ENCODE assay signal across 6 cellular contexts in the genomic region with DNA sequence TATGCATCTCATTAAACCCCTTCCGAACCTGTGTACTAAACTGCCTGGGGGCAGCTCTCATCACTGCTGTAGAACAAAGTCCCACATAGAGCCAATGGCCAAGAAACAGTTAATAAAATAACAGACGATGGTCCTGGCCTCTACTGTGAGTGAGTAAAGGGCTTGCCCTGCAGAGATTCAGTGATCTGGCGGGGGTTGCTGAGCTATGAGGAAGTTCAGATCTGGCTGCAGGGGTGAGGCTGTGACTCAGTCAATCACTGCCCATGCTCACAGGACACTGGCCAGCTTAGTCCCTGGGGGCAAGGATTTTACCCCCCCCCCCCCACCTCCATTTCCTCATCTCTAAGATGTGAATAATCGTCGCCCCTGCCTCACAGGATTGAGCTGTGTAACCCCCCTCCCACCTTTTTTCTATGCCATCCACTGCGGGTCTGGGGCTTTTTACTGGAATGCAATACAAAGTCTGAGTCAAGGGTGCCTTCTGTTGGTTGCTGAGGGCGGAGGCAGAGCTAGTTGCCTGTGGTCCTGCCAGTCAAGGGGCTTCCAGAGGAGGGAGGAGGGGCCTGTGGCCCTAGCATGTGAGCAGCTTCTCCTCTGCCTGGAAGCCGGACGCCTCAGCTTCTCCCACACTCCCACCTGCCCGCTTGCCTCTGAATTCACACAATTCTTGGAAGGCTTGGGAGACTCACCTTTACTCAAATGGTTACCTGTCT. TPM values are rescaled to one million over a fixed set of nuclear protein-coding genes. Genes with fewer than 3 reads are reported as not detected.
A peak's percentile ranks its signal among the peaks of the same experiment; 100 is the strongest.
DNase-seq lines count a peak whose midpoint lies in the region; ATAC-seq, FAIRE-seq and TF ChIP-seq lines count a peak whose summit lies in the region.
"Not testable (repeated sequence)": the region's sequence is repeated elsewhere in the genome, so short reads cannot be mapped to it uniquely, and the experiment has no call there.

No MANE protein-coding gene starts in this region.

- H3K36me3 ChIP-seq in HCT116 (ENCODE audit: control insufficient read depth in 1 of 2, insufficient read depth in 2 of 2, low read length in 2 of 2); HepG2 (replicated peaks in 1 of 2; ENCODE audit: control insufficient read depth in 1 of 2, insufficient read depth in 2 of 2, low read length in 2 of 2): not testable (repeated sequence)

- TF ChIP-seq POLR2A in HCT116 (IDR thresholded peaks at IDR 0.05; ENCODE audit: borderline replicate concordance, extremely low read depth, insufficient read depth, insufficient read length); HepG2 (IDR thresholded peaks at IDR 0.05; ENCODE audit: insufficient read depth in 1 of 2, low read depth in 2 of 2, low read length in 2 of 2): not testable (repeated sequence)

- H3K4me1 ChIP-seq in HCT116 (ENCODE audit: control insufficient read depth in 1 of 2, insufficient read depth in 2 of 2, low read length in 2 of 2); HepG2 (ENCODE audit: insufficient read depth, low read length): not testable (repeated sequence)

- not testable (repeated sequence) for H3K27ac ChIP-seq in HCT116 (ENCODE audit: low read depth, low read length); HepG2 (ENCODE audit: extremely low read length, insufficient read depth, low read length)

- not testable (repeated sequence) for H2AFZ ChIP-seq in HCT116 (ENCODE audit: low read depth, low read length, poor library complexity, severe bottlenecking); HepG2 (ENCODE audit: low read length)

- ATAC-seq in HCT116 (peak; percentile 66), WTC11 (peak; percentile 80), HepG2 (peak; percentile 66), natural killer cell (peak in 2 of 3 donors; percentile 22 to 48)
- peak; percentile 50 for ATAC-seq in activated naive CD8-positive, alpha-beta T cell treated with anti-CD3 and anti-CD28 coated beads, Interleukin-2, amount 50 U/mL, for 24 hours
- peak; percentile 49 for ATAC-seq in stimulated activated naive CD8-positive, alpha-beta T cell treated with anti-CD3 and anti-CD28 coated beads, Interleukin-15, amount 100 ng/mL, for 72 hours

- TF ChIP-seq CTCF in HCT116 (IDR thresholded peaks at IDR 0.05 in 2 of 3, conservative IDR thresholded peaks at IDR 0.05 in 1 of 3; ENCODE audit: borderline replicate concordance in 1 of 3, insufficient read depth in 1 of 3, low read depth in 2 of 3, low read length in 2 of 3); WTC11 (IDR thresholded peaks at IDR 0.05); HepG2 (CRISPR knock-in tag; IDR thresholded peaks at IDR 0.05); natural killer cell (IDR thresholded peaks at IDR 0.05): not testable (repeated sequence)

- H4K20me1 ChIP-seq in HCT116 (ENCODE audit: insufficient read depth); HepG2 (ENCODE audit: insufficient read depth, low read length): not testable (repeated sequence)

- not testable (repeated sequence) for DNase-seq in HCT116 (ENCODE audit: low read depth, low spot score); WTC11 (ENCODE audit: low spot score); activated naive CD8-positive, alpha-beta T cell treated with anti-CD3 and anti-CD28 coated beads, Interleukin-2, amount 50 U/mL, for 24 hours; HepG2 (ENCODE audit: low spot score); natural killer cell; stimulated activated naive CD8-positive, alpha-beta T cell treated with anti-CD3 and anti-CD28 coated beads, Interleukin-15, amount 100 ng/mL, for 72 hours

- in situ Hi-C loops in HepG2 (cut with HindIII; ENCODE audit: extremely low pct_ligation_motif_present, low pct_unique_long_range_greater_than_20kb), result not testable (repeated sequence)

- POLR2A ChIA-PET in HCT116 (lab: Charles Lee); WTC11 (lab: Charles Lee); HepG2 (lab: Yijun Ruan, JAX): not testable (repeated sequence)

- intact Hi-C loops in HCT116 (cut with micrococcal nuclease); HepG2 (cut with micrococcal nuclease; ENCODE audit: unreplicated experiment); natural killer cell (cut with micrococcal nuclease): not testable (repeated sequence)

- H3K4me3 ChIP-seq in HCT116 (replicated peaks in 1 of 2; ENCODE audit: low read depth in 1 of 2, low read length in 2 of 2); HepG2 (replicated peaks in 1 of 3; ENCODE audit: insufficient read depth in 1 of 3, low read depth in 2 of 3, low read length in 3 of 3): not testable (repeated sequence)

- TF ChIP-seq EP300 in HepG2 (IDR thresholded peaks at IDR 0.05; ENCODE audit: low read depth in 2 of 2, low read length in 2 of 2); HepG2 (CRISPR knock-in tag; IDR thresholded peaks at IDR 0.05; ENCODE audit: borderline replicate concordance): not testable (repeated sequence)

- not testable (repeated sequence) for H3K36me3 Mint-ChIP-seq in WTC11; activated naive CD8-positive, alpha-beta T cell treated with anti-CD3 and anti-CD28 coated beads, Interleukin-2, amount 50 U/mL, for 24 hours (ENCODE audit: low read depth); natural killer cell

- not testable (repeated sequence) for H3K9ac ChIP-seq in HCT116 (ENCODE audit: low read length); HepG2 (ENCODE audit: insufficient read depth, low read depth, low read length)

- WGBS in HepG2 (ENCODE audit: low lambda C conversion rate), result no CpG with 5 or more reads among the region's 10 CpGs

- H3K4me2 ChIP-seq in HCT116 (ENCODE audit: low read length); HepG2 (ENCODE audit: low read depth, low read length): not testable (repeated sequence)

- H3K4me3 Mint-ChIP-seq in WTC11; activated naive CD8-positive, alpha-beta T cell treated with anti-CD3 and anti-CD28 coated beads, Interleukin-2, amount 50 U/mL, for 24 hours; natural killer cell; stimulated activated naive CD8-positive, alpha-beta T cell treated with anti-CD3 and anti-CD28 coated beads, Interleukin-15, amount 100 ng/mL, for 72 hours: not testable (repeated sequence)

- not testable (repeated sequence) for H3K9me3 Mint-ChIP-seq in WTC11; activated naive CD8-positive, alpha-beta T cell treated with anti-CD3 and anti-CD28 coated beads, Interleukin-2, amount 50 U/mL, for 24 hours; natural killer cell; stimulated activated naive CD8-positive, alpha-beta T cell treated with anti-CD3 and anti-CD28 coated beads, Interleukin-15, amount 100 ng/mL, for 72 hours

- H3K27me3 Mint-ChIP-seq in WTC11 (ENCODE audit: low read depth); activated naive CD8-positive, alpha-beta T cell treated with anti-CD3 and anti-CD28 coated beads, Interleukin-2, amount 50 U/mL, for 24 hours; natural killer cell (ENCODE audit: low read depth in 2 of 2); stimulated activated naive CD8-positive, alpha-beta T cell treated with anti-CD3 and anti-CD28 coated beads, Interleukin-15, amount 100 ng/mL, for 72 hours: not testable (repeated sequence)

- not testable (repeated sequence) for H3K27me3 ChIP-seq in HCT116 (ENCODE audit: insufficient read depth, low read length); HepG2 (ENCODE audit: control insufficient read depth in 1 of 2, insufficient read depth in 2 of 2, low read length in 2 of 2)

- H3K4me1 Mint-ChIP-seq in WTC11; activated naive CD8-positive, alpha-beta T cell treated with anti-CD3 and anti-CD28 coated beads, Interleukin-2, amount 50 U/mL, for 24 hours; natural killer cell; stimulated activated naive CD8-positive, alpha-beta T cell treated with anti-CD3 and anti-CD28 coated beads, Interleukin-15, amount 100 ng/mL, for 72 hours: not testable (repeated sequence)

- H3K27ac Mint-ChIP-seq in WTC11; activated naive CD8-positive, alpha-beta T cell treated with anti-CD3 and anti-CD28 coated beads, Interleukin-2, amount 50 U/mL, for 24 hours; natural killer cell; stimulated activated naive CD8-positive, alpha-beta T cell treated with anti-CD3 and anti-CD28 coated beads, Interleukin-15, amount 100 ng/mL, for 72 hours: not testable (repeated sequence)

- not testable (repeated sequence) for BruUV-seq in HCT116 (replicated peaks; lab: Mats Ljungman, UMichigan); HepG2 (replicated peaks; lab: Mats Ljungman, UMichigan)

- CTCF ChIA-PET in HCT116 (lab: Charles Lee); WTC11 (lab: Charles Lee); HepG2 (lab: Yijun Ruan, JAX; ENCODE audit: low intra/inter-chr PET ratio, low total read pairs): not testable (repeated sequence)

- RAD21 ChIA-PET in HCT116 (lab: Charles Lee; ENCODE audit: low non-redundant PET in 1 of 2, low total read pairs in 2 of 2, uncharacterized antibody in 2 of 2, unreplicated experiment in 2 of 2), result not testable (repeated sequence)

- not testable (repeated sequence) for H3K9me3 ChIP-seq in HCT116 (ENCODE audit: control insufficient read depth in 1 of 2, insufficient read depth in 1 of 2, low read depth in 1 of 2, low read length in 2 of 2); HepG2 (ENCODE audit: low read length)

- TF ChIP-seq RAD21 in HCT116 (IDR thresholded peaks at IDR 0.05; ENCODE audit: low read depth); HepG2 (CRISPR knock-in tag; IDR thresholded peaks at IDR 0.05): not testable (repeated sequence)

- FAIRE-seq in HepG2 (lab: Jason Lieb, UNC), result not testable (repeated sequence)

- H3K9me2 ChIP-seq in HCT116 (ENCODE audit: insufficient read depth), result not testable (repeated sequence)

- not testable (repeated sequence) for H3K79me2 ChIP-seq in HCT116 (ENCODE audit: insufficient read depth, low read length); HepG2 (ENCODE audit: insufficient read depth, low read length)

RNA-seq across cellular contexts. Expression of a gene that starts 8.1 kb away (rescaled TPM):
- 7.2 TPM for total RNA-seq in HCT116 (2021; ENCODE audit: unreplicated experiment)
- 15.6 and 20.7 TPM in 2 replicates for polyA plus RNA-seq in HCT116 (2012)
- 1.1 to 3.1 TPM (median 2.1 TPM) in 3 replicates for total RNA-seq in WTC11 (2021)
- 151 and 181 TPM in 2 replicates for total RNA-seq in HepG2 (2016; rRNA removed; fragmentation: Illumina TruSeq; extraction: Trizol)
- 24.6 and 32.8 TPM in 2 replicates for total RNA-seq in HepG2 (2016; cell fraction: cytosol; rRNA removed; fragmentation: Illumina TruSeq; extraction: Trizol; ENCODE audit: low read depth)
- 145 and 171 TPM in 2 replicates for total RNA-seq in HepG2 (2016; cell fraction: insoluble cytoplasmic fraction; rRNA removed; fragmentation: Illumina TruSeq; extraction: Trizol)
- total RNA-seq in HepG2 (2016; cell fraction: membrane; rRNA removed; fragmentation: Illumina TruSeq; extraction: Trizol), result 46.2 and 50.3 TPM in 2 replicates
- 57.3 and 58.3 TPM in 2 replicates for total RNA-seq in HepG2 (2016; cell fraction: nucleus; rRNA removed; fragmentation: Illumina TruSeq; extraction: Trizol)
- polyA plus RNA-seq in HepG2 (2011; rRNA removed), result 25.4 and 27.3 TPM in 2 replicates
- 11.0 and 13.3 TPM in 2 replicates for polyA plus RNA-seq in HepG2 (2011; cell fraction: cytosol; rRNA removed)
- 11.2 and 14.8 TPM in 2 replicates for polyA plus RNA-seq in HepG2 (2011; cell fraction: nucleus; rRNA removed)
- 70.0 and 99.9 TPM in 2 replicates for polyA plus RNA-seq in HepG2 (2012)
- 53.5 and 60.0 TPM in 2 replicates for polyA plus RNA-seq in HepG2 (2016; cell fraction: cytosol; fragmentation: Illumina TruSeq; extraction: Trizol; ENCODE audit: low read depth)
- polyA plus RNA-seq in HepG2 (2016; cell fraction: insoluble cytoplasmic fraction; fragmentation: Illumina TruSeq; extraction: Trizol; ENCODE audit: low read depth), result 158 and 170 TPM in 2 replicates
- 57.6 and 58.0 TPM in 2 replicates for polyA plus RNA-seq in HepG2 (2016; cell fraction: membrane; fragmentation: Illumina TruSeq; extraction: Trizol; ENCODE audit: low read depth)
- 110 and 113 TPM in 2 replicates for polyA plus RNA-seq in HepG2 (2016; cell fraction: nucleus; fragmentation: Illumina TruSeq; extraction: Trizol; ENCODE audit: insufficient read depth, low read depth)
- polyA minus RNA-seq in HepG2 (2011; rRNA and poly(A)+ RNA removed; ENCODE audit: low replicate concordance), result 4.4 and 11.2 TPM in 2 replicates
- polyA minus RNA-seq in HepG2 (2011; cell fraction: cytosol; rRNA and poly(A)+ RNA removed), result 6.0 and 6.6 TPM in 2 replicates
- 2.8 and 3.6 TPM in 2 replicates for polyA minus RNA-seq in HepG2 (2011; cell fraction: nucleus; rRNA and poly(A)+ RNA removed)
- 1 to 10 TPM; 1.6 to 2.8 (median 2.7) TPM for total RNA-seq in natural killer cell

RNA-seq across cellular contexts. Expression of a gene that starts 13.5 kb away (rescaled TPM):
- total RNA-seq in HCT116 (2021; ENCODE audit: unreplicated experiment), result 54.9 TPM
- polyA plus RNA-seq in HCT116 (2012), result 3.3 and 17.2 TPM in 2 replicates
- total RNA-seq in WTC11 (2021), result 9.2 to 42.8 TPM (median 36.5 TPM) in 3 replicates
- total RNA-seq in HepG2 (2016; rRNA removed; fragmentation: Illumina TruSeq; extraction: Trizol), result 53.1 and 70.0 TPM in 2 replicates
- 9.9 and 10.5 TPM in 2 replicates for total RNA-seq in HepG2 (2016; cell fraction: cytosol; rRNA removed; fragmentation: Illumina TruSeq; extraction: Trizol; ENCODE audit: low read depth)
- 46.2 and 74.3 TPM in 2 replicates for total RNA-seq in HepG2 (2016; cell fraction: insoluble cytoplasmic fraction; rRNA removed; fragmentation: Illumina TruSeq; extraction: Trizol)
- total RNA-seq in HepG2 (2016; cell fraction: membrane; rRNA removed; fragmentation: Illumina TruSeq; extraction: Trizol), result 7.1 and 8.6 TPM in 2 replicates
- 44.6 and 49.3 TPM in 2 replicates for total RNA-seq in HepG2 (2016; cell fraction: nucleus; rRNA removed; fragmentation: Illumina TruSeq; extraction: Trizol)
- polyA plus RNA-seq in HepG2 (2011; rRNA removed), result 15.9 and 27.6 TPM in 2 replicates
- polyA plus RNA-seq in HepG2 (2011; cell fraction: cytosol; rRNA removed), result 10.6 and 22.8 TPM in 2 replicates
- 60.6 and 74.5 TPM in 2 replicates for polyA plus RNA-seq in HepG2 (2011; cell fraction: nucleus; rRNA removed)
- 16.2 TPM in 1 of 2 replicates, not detected in the other for polyA plus RNA-seq in HepG2 (2012)
- polyA plus RNA-seq in HepG2 (2016; cell fraction: cytosol; fragmentation: Illumina TruSeq; extraction: Trizol; ENCODE audit: low read depth), result 4.8 and 9.8 TPM in 2 replicates
- polyA plus RNA-seq in HepG2 (2016; cell fraction: insoluble cytoplasmic fraction; fragmentation: Illumina TruSeq; extraction: Trizol; ENCODE audit: low read depth), result 57.4 and 59.8 TPM in 2 replicates
- 7.1 and 10.8 TPM in 2 replicates for polyA plus RNA-seq in HepG2 (2016; cell fraction: membrane; fragmentation: Illumina TruSeq; extraction: Trizol; ENCODE audit: low read depth)
- 80.0 and 83.0 TPM in 2 replicates for polyA plus RNA-seq in HepG2 (2016; cell fraction: nucleus; fragmentation: Illumina TruSeq; extraction: Trizol; ENCODE audit: insufficient read depth, low read depth)
- polyA minus RNA-seq in HepG2 (2011; rRNA and poly(A)+ RNA removed; ENCODE audit: low replicate concordance), result 14.5 and 33.4 TPM in 2 replicates
- 9.5 and 11.0 TPM in 2 replicates for polyA minus RNA-seq in HepG2 (2011; cell fraction: cytosol; rRNA and poly(A)+ RNA removed)
- 6.7 and 8.5 TPM in 2 replicates for polyA minus RNA-seq in HepG2 (2011; cell fraction: nucleus; rRNA and poly(A)+ RNA removed)
- total RNA-seq in natural killer cell, result 10 to 100 TPM in 1 of 3 donors, 1 to 10 TPM in 2; 9.0 to 12.8 (median 9.8) TPM

RNA-seq across cellular contexts. Expression of a gene that starts 13.7 kb away (rescaled TPM):
- total RNA-seq in HCT116 (2021; ENCODE audit: unreplicated experiment) (9.5 TPM), WTC11 (2021) (7.0 to 7.8 TPM (median 7.2 TPM) in 3 replicates), HepG2 (2016; rRNA removed; fragmentation: Illumina TruSeq; extraction: Trizol) (15.3 and 17.1 TPM in 2 replicates), natural killer cell (10 to 100 TPM in 2 of 3 donors, 1 to 10 TPM in 1; 8.1 to 17.0 (median 13.3) TPM)
- 44.2 and 49.2 TPM in 2 replicates for polyA plus RNA-seq in HCT116 (2012)
- total RNA-seq in HepG2 (2016; cell fraction: cytosol; rRNA removed; fragmentation: Illumina TruSeq; extraction: Trizol; ENCODE audit: low read depth), result 24.6 and 40.7 TPM in 2 replicates
- 15.5 and 20.5 TPM in 2 replicates for total RNA-seq in HepG2 (2016; cell fraction: insoluble cytoplasmic fraction; rRNA removed; fragmentation: Illumina TruSeq; extraction: Trizol)
- total RNA-seq in HepG2 (2016; cell fraction: membrane; rRNA removed; fragmentation: Illumina TruSeq; extraction: Trizol), result 17.3 and 26.8 TPM in 2 replicates
- 8.6 and 11.0 TPM in 2 replicates for total RNA-seq in HepG2 (2016; cell fraction: nucleus; rRNA removed; fragmentation: Illumina TruSeq; extraction: Trizol)
- 6.5 and 18.4 TPM in 2 replicates for polyA plus RNA-seq in HepG2 (2011; rRNA removed)
- polyA plus RNA-seq in HepG2 (2011; cell fraction: cytosol; rRNA removed), result 24.3 and 39.8 TPM in 2 replicates
- 19.8 and 21.3 TPM in 2 replicates for polyA plus RNA-seq in HepG2 (2011; cell fraction: nucleus; rRNA removed)
- polyA plus RNA-seq in HepG2 (2012), result 13.5 and 21.3 TPM in 2 replicates
- 42.7 and 60.0 TPM in 2 replicates for polyA plus RNA-seq in HepG2 (2016; cell fraction: cytosol; fragmentation: Illumina TruSeq; extraction: Trizol; ENCODE audit: low read depth)
- 24.2 and 37.7 TPM in 2 replicates for polyA plus RNA-seq in HepG2 (2016; cell fraction: insoluble cytoplasmic fraction; fragmentation: Illumina TruSeq; extraction: Trizol; ENCODE audit: low read depth)
- 26.7 and 34.3 TPM in 2 replicates for polyA plus RNA-seq in HepG2 (2016; cell fraction: membrane; fragmentation: Illumina TruSeq; extraction: Trizol; ENCODE audit: low read depth)
- polyA plus RNA-seq in HepG2 (2016; cell fraction: nucleus; fragmentation: Illumina TruSeq; extraction: Trizol; ENCODE audit: insufficient read depth, low read depth), result 15.0 and 17.4 TPM in 2 replicates
- 10.2 and 16.7 TPM in 2 replicates for polyA minus RNA-seq in HepG2 (2011; rRNA and poly(A)+ RNA removed; ENCODE audit: low replicate concordance)
- polyA minus RNA-seq in HepG2 (2011; cell fraction: cytosol; rRNA and poly(A)+ RNA removed), result 3.3 and 4.4 TPM in 2 replicates
- 17.5 and 23.7 TPM in 2 replicates for polyA minus RNA-seq in HepG2 (2011; cell fraction: nucleus; rRNA and poly(A)+ RNA removed)

RNA-seq across cellular contexts. Expression of a gene that starts 38.4 kb away (rescaled TPM):
- total RNA-seq in HCT116 (2021; ENCODE audit: unreplicated experiment), result 41.0 TPM
- 28.3 and 36.5 TPM in 2 replicates for polyA plus RNA-seq in HCT116 (2012)
- 33.2 to 53.0 TPM (median 49.0 TPM) in 3 replicates for total RNA-seq in WTC11 (2021)
- total RNA-seq in HepG2 (2016; rRNA removed; fragmentation: Illumina TruSeq; extraction: Trizol), result 10.8 and 12.4 TPM in 2 replicates
- 6.9 and 8.2 TPM in 2 replicates for total RNA-seq in HepG2 (2016; cell fraction: cytosol; rRNA removed; fragmentation: Illumina TruSeq; extraction: Trizol; ENCODE audit: low read depth)
- 8.2 and 10.8 TPM in 2 replicates for total RNA-seq in HepG2 (2016; cell fraction: insoluble cytoplasmic fraction; rRNA removed; fragmentation: Illumina TruSeq; extraction: Trizol)
- total RNA-seq in HepG2 (2016; cell fraction: membrane; rRNA removed; fragmentation: Illumina TruSeq; extraction: Trizol), result 6.1 and 9.4 TPM in 2 replicates
- total RNA-seq in HepG2 (2016; cell fraction: nucleus; rRNA removed; fragmentation: Illumina TruSeq; extraction: Trizol), result 30.3 and 43.1 TPM in 2 replicates
- 21.3 and 28.7 TPM in 2 replicates for polyA plus RNA-seq in HepG2 (2011; rRNA removed)
- 2.8 and 5.8 TPM in 2 replicates for polyA plus RNA-seq in HepG2 (2011; cell fraction: cytosol; rRNA removed)
- 101 and 105 TPM in 2 replicates for polyA plus RNA-seq in HepG2 (2011; cell fraction: nucleus; rRNA removed)
- polyA plus RNA-seq in HepG2 (2012), result 55.6 and 56.3 TPM in 2 replicates
- 5.9 and 9.4 TPM in 2 replicates for polyA plus RNA-seq in HepG2 (2016; cell fraction: cytosol; fragmentation: Illumina TruSeq; extraction: Trizol; ENCODE audit: low read depth)
- 18.9 and 24.4 TPM in 2 replicates for polyA plus RNA-seq in HepG2 (2016; cell fraction: insoluble cytoplasmic fraction; fragmentation: Illumina TruSeq; extraction: Trizol; ENCODE audit: low read depth)
- polyA plus RNA-seq in HepG2 (2016; cell fraction: membrane; fragmentation: Illumina TruSeq; extraction: Trizol; ENCODE audit: low read depth), result 10.1 and 12.9 TPM in 2 replicates
- 289 and 371 TPM in 2 replicates for polyA plus RNA-seq in HepG2 (2016; cell fraction: nucleus; fragmentation: Illumina TruSeq; extraction: Trizol; ENCODE audit: insufficient read depth, low read depth)
- polyA minus RNA-seq in HepG2 (2011; rRNA and poly(A)+ RNA removed; ENCODE audit: low replicate concordance), result 20.9 and 40.1 TPM in 2 replicates
- 6.9 and 13.2 TPM in 2 replicates for polyA minus RNA-seq in HepG2 (2011; cell fraction: cytosol; rRNA and poly(A)+ RNA removed)
- 141 and 143 TPM in 2 replicates for polyA minus RNA-seq in HepG2 (2011; cell fraction: nucleus; rRNA and poly(A)+ RNA removed)
- 100 to 1,000 TPM; 123 to 241 (median 208) TPM for total RNA-seq in natural killer cell
